In the genomic region with DNA sequence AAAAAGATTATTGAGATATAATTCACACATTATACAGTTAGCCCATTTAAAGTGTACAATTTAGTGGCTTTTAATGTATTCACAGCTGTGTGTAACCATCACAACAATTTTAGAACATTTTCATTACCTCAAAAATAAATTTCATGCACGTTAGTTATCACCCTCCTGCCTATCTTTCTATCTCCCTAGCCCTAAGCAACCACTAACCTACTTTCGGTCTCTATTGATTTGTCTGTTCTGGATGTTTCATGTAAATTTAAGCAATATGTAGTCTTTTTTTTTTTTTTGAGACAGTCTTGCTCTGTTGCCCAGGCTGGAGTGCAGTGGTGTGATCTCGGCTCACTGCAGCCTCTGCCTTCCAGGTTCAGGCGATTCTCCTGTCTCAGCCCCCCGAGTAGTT, we compare ENCODE assay signal across 1 cellular context.
TF ChIP-seq lines count a peak whose summit lies in the region.

No MANE protein-coding gene starts in this region.

TF ChIP-seq in GM12878, 131 proteins besides CTCF, POLR2A, EP300 and RAD21:
- no peak for TF ChIP-seq CHD1 (IDR thresholded peaks at IDR 0.05; ENCODE audit: low read depth, low read length)
- TF ChIP-seq JUND (IDR thresholded peaks at IDR 0.05; ENCODE audit: low read depth, low read length) = no peak
- no peak for TF ChIP-seq TCF12 (IDR thresholded peaks at IDR 0.05; ENCODE audit: low read depth, low read length)
- no peak for TF ChIP-seq DPF2 (IDR thresholded peaks at IDR 0.05)
- no peak for TF ChIP-seq RB1 (IDR thresholded peaks at IDR 0.05; ENCODE audit: borderline replicate concordance)
- no peak for TF ChIP-seq FOXM1 (IDR thresholded peaks at IDR 0.05; ENCODE audit: low read depth, low read length)
- TF ChIP-seq HCFC1 (IDR thresholded peaks at IDR 0.05; ENCODE audit: low read length) = no peak
- TF ChIP-seq JUNB (IDR thresholded peaks at IDR 0.05) = no peak
- TF ChIP-seq, protein P1, sequence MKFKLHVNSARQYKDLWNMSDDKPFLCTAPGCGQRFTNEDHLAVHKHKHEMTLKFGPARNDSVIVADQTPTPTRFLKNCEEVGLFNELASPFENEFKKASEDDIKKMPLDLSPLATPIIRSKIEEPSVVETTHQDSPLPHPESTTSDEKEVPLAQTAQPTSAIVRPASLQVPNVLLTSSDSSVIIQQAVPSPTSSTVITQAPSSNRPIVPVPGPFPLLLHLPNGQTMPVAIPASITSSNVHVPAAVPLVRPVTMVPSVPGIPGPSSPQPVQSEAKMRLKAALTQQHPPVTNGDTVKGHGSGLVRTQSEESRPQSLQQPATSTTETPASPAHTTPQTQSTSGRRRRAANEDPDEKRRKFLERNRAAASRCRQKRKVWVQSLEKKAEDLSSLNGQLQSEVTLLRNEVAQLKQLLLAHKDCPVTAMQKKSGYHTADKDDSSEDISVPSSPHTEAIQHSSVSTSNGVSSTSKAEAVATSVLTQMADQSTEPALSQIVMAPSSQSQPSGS (IDR thresholded peaks at IDR 0.05; ENCODE audit: low read length) = no peak
- TF ChIP-seq CEBPB (IDR thresholded peaks at IDR 0.05; ENCODE audit: borderline replicate concordance in 1 of 2, low read depth in 2 of 2, low read length in 2 of 2) = no peak
- no peak for TF ChIP-seq NR2F1 (conservative IDR thresholded peaks at IDR 0.05)
- TF ChIP-seq RFX5 (IDR thresholded peaks at IDR 0.05; ENCODE audit: low read depth, low read length) = no peak
- TF ChIP-seq GABPA (IDR thresholded peaks at IDR 0.05; ENCODE audit: low read depth) = no peak
- no peak for TF ChIP-seq ZNF687 (IDR thresholded peaks at IDR 0.05)
- TF ChIP-seq STAT1 (conservative IDR thresholded peaks at IDR 0.05) = no peak
